1 cellular context compared by ENCODE assay signal in the genomic region with DNA sequence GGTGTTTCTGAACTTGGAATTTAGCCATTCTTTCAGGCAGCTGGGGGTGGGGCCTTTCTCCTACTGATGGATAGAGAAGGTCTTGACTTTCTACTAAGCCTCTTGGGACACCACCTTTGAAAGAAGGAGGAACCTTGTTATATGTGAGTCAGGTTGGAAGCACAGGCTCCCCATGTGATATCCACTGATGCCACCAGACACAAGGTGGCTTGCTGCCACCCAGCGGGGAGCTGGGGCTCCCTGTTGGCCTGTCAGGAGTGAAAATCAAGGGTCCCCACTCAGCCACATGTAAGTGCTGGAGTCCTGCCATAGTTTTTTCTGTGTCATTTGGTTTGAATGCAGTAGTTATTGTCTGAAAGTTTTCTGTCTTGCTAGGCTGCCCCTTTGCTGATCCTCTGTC.
TF ChIP-seq lines count a peak whose summit lies in the region.

No MANE protein-coding gene starts in this region.

TF ChIP-seq in GM23338, 12 proteins besides CTCF, POLR2A, EP300 and RAD21 (continued from another document):
- TF ChIP-seq, protein P1, sequence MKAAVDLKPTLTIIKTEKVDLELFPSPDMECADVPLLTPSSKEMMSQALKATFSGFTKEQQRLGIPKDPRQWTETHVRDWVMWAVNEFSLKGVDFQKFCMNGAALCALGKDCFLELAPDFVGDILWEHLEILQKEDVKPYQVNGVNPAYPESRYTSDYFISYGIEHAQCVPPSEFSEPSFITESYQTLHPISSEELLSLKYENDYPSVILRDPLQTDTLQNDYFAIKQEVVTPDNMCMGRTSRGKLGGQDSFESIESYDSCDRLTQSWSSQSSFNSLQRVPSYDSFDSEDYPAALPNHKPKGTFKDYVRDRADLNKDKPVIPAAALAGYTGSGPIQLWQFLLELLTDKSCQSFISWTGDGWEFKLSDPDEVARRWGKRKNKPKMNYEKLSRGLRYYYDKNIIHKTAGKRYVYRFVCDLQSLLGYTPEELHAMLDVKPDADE (IDR thresholded peaks at IDR 0.05): no peak
- TF ChIP-seq, protein P2, sequence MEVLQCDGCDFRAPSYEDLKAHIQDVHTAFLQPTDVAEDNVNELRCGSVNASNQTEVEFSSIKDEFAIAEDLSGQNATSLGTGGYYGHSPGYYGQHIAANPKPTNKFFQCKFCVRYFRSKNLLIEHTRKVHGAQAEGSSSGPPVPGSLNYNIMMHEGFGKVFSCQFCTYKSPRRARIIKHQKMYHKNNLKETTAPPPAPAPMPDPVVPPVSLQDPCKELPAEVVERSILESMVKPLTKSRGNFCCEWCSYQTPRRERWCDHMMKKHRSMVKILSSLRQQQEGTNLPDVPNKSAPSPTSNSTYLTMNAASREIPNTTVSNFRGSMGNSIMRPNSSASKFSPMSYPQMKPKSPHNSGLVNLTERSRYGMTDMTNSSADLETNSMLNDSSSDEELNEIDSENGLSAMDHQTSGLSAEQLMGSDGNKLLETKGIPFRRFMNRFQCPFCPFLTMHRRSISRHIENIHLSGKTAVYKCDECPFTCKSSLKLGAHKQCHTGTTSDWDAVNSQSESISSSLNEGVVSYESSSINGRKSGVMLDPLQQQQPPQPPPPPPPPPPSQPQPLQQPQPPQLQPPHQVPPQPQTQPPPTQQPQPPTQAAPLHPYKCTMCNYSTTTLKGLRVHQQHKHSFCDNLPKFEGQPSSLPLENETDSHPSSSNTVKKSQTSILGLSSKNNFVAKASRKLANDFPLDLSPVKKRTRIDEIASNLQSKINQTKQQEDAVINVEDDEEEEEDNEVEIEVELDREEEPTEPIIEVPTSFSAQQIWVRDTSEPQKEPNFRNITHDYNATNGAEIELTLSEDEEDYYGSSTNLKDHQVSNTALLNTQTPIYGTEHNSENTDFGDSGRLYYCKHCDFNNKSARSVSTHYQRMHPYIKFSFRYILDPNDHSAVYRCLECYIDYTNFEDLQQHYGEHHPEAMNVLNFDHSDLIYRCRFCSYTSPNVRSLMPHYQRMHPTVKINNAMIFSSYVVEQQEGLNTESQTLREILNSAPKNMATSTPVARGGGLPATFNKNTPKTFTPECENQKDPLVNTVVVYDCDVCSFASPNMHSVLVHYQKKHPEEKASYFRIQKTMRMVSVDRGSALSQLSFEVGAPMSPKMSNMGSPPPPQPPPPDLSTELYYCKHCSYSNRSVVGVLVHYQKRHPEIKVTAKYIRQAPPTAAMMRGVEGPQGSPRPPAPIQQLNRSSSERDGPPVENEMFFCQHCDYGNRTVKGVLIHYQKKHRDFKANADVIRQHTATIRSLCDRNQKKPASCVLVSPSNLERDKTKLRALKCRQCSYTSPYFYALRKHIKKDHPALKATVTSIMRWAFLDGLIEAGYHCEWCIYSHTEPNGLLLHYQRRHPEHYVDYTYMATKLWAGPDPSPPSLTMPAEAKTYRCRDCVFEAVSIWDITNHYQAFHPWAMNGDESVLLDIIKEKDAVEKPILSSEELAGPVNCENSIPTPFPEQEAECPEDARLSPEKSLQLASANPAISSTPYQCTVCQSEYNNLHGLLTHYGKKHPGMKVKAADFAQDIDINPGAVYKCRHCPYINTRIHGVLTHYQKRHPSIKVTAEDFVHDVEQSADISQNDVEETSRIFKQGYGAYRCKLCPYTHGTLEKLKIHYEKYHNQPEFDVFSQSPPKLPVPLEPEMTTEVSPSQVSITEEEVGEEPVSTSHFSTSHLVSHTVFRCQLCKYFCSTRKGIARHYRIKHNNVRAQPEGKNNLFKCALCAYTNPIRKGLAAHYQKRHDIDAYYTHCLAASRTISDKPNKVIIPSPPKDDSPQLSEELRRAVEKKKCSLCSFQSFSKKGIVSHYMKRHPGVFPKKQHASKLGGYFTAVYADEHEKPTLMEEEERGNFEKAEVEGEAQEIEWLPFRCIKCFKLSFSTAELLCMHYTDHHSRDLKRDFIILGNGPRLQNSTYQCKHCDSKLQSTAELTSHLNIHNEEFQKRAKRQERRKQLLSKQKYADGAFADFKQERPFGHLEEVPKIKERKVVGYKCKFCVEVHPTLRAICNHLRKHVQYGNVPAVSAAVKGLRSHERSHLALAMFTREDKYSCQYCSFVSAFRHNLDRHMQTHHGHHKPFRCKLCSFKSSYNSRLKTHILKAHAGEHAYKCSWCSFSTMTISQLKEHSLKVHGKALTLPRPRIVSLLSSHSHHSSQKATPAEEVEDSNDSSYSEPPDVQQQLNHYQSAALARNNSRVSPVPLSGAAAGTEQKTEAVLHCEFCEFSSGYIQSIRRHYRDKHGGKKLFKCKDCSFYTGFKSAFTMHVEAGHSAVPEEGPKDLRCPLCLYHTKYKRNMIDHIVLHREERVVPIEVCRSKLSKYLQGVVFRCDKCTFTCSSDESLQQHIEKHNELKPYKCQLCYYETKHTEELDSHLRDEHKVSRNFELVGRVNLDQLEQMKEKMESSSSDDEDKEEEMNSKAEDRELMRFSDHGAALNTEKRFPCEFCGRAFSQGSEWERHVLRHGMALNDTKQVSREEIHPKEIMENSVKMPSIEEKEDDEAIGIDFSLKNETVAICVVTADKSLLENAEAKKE (CRISPR knock-in tag; IDR thresholded peaks at IDR 0.05): no peak
